8 cellular contexts compared by ENCODE assay signal in the genomic region with DNA sequence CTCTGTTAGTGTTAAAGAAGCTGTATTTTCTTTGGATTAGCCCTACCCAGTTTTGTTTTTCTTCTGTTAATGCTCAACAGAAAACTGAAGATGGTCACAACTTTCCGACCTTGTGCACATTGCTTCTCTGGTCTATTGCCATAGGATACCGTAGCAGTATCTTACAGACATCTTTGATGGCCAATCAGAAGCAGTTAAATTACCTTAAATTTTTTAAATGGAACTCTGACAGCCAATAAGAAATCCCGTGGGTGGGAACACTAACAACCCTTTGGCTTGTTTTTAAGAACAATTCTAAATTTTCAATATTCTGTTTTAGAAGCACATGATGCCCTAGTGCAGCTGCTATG. TPM values are rescaled to one million over a fixed set of nuclear protein-coding genes. Genes with fewer than 3 reads are reported as not detected.
A peak's percentile ranks its signal among the peaks of the same experiment; 100 is the strongest.
DNase-seq lines count a peak whose midpoint lies in the region; ATAC-seq and TF ChIP-seq lines count a peak whose summit lies in the region.

No MANE protein-coding gene starts in this region.

- H3K36me3 ChIP-seq in osteoblast (ENCODE audit: insufficient read depth, low read length), result peaks cover 7% of the 10 kb centered on the region

- H3K27ac ChIP-seq in foreskin keratinocyte (peak overlapping the region; percentile 59), osteoblast (ENCODE audit: low read depth, low read length) (peak overlapping the region; percentile 80)

- H3K4me1 ChIP-seq in foreskin keratinocyte (peaks cover 30% of the 10 kb centered on the region), osteoblast (ENCODE audit: insufficient read depth, low read length) (peaks cover 31% of the 10 kb centered on the region)

- peak overlapping the region; percentile 80 for H3K4me3 Mint-ChIP-seq in activated T-cell treated with anti-CD3 and anti-CD28 coated beads, Interleukin-2, amount 50 U/mL, for 24 hours
- H3K4me3 Mint-ChIP-seq in WTC11, result peak overlapping the region; percentile 94

- H4K20me1 ChIP-seq in osteoblast (ENCODE audit: insufficient read depth, low read length), result peaks cover under 1% of the 10 kb centered on the region

- H3K27ac Mint-ChIP-seq in activated T-cell treated with anti-CD3 and anti-CD28 coated beads, Interleukin-2, amount 50 U/mL, for 24 hours, result peak overlapping the region; percentile 82
- peak overlapping the region; percentile 99 for H3K27ac Mint-ChIP-seq in WTC11

- H3K36me3 Mint-ChIP-seq in activated T-cell treated with anti-CD3 and anti-CD28 coated beads, Interleukin-2, amount 50 U/mL, for 24 hours (ENCODE audit: low read depth), result peaks cover 33% of the 10 kb centered on the region
- H3K36me3 Mint-ChIP-seq in WTC11, result peaks cover 9% of the 10 kb centered on the region

- ATAC-seq in HG02571 (IDR thresholded peaks at IDR 0.05; ENCODE audit: unreplicated experiment), result peak; percentile 58
- ATAC-seq in WTC11, result peak; percentile 86
- peak; percentile 69 for ATAC-seq in foreskin keratinocyte

- DNase-seq in activated T-cell treated with anti-CD3 and anti-CD28 coated beads, Interleukin-2, amount 50 U/mL, for 24 hours, result no peak
- DNase-seq in activated T-cell treated with anti-CD3 and anti-CD28 coated beads, Interleukin-2, amount 50 U/mL, for 48 hours, result no peak
- peak; percentile 74 for DNase-seq in NCI-H1048 (lab: John Stamatoyannopoulos, UW)
- DNase-seq in WTC11 (ENCODE audit: low spot score), result no peak
- DNase-seq in foreskin keratinocyte, result peak in 1 of 2 donors; percentile 92
- DNase-seq in osteoblast (ENCODE audit: insufficient read length, low spot score, missing footprints), result no peak
- no peak for DNase-seq in A172 (ENCODE audit: low spot score)

- peaks cover 77% of the 10 kb centered on the region for H3K4me1 Mint-ChIP-seq in activated T-cell treated with anti-CD3 and anti-CD28 coated beads, Interleukin-2, amount 50 U/mL, for 24 hours (ENCODE audit: low read depth)
- peaks cover 57% of the 10 kb centered on the region for H3K4me1 Mint-ChIP-seq in WTC11

- no peaks in the 10 kb centered on the region for H3K9me3 ChIP-seq in osteoblast (ENCODE audit: low read depth, low read length)

- no peaks in the 10 kb centered on the region for H3K27me3 ChIP-seq in foreskin keratinocyte
- no peaks in the 10 kb centered on the region for H3K27me3 ChIP-seq in osteoblast (ENCODE audit: insufficient read depth, low read length)

- H3K9me3 Mint-ChIP-seq in activated T-cell treated with anti-CD3 and anti-CD28 coated beads, Interleukin-2, amount 50 U/mL, for 24 hours, result no peaks in the 10 kb centered on the region
- H3K9me3 Mint-ChIP-seq in WTC11, result no peaks in the 10 kb centered on the region

- POLR2A ChIA-PET in WTC11 (lab: Charles Lee), result interaction anchor here (1.8 to 3.9 kb wide), 2 partner anchors 9 to 17 kb away, joined by 4 to 39 read pairs; a partner anchor contains a TSS

- CTCF ChIA-PET in WTC11 (lab: Charles Lee), result interaction anchor here (1.1 kb wide), 1 partner anchor 39 kb away, joined by 4 read pairs; no protein-coding TSS in a partner anchor

- H3K4me2 ChIP-seq in osteoblast (ENCODE audit: insufficient read depth, low read length), result peak overlapping the region; percentile 98

- TF ChIP-seq CTCF in WTC11 (IDR thresholded peaks at IDR 0.05) (no peak), foreskin keratinocyte (conservative IDR thresholded peaks at IDR 0.05) (no peak), osteoblast (IDR thresholded peaks at IDR 0.05; ENCODE audit: extremely low read depth, low read depth, low read length) (no peak)

- H3K27me3 Mint-ChIP-seq in activated T-cell treated with anti-CD3 and anti-CD28 coated beads, Interleukin-2, amount 50 U/mL, for 24 hours, result no peaks in the 10 kb centered on the region
- H3K27me3 Mint-ChIP-seq in WTC11 (ENCODE audit: low read depth), result no peaks in the 10 kb centered on the region

- H3K4me3 ChIP-seq in osteoblast (ENCODE audit: insufficient read depth, low read length), result peak overlapping the region; percentile 85

- peak overlapping the region; percentile 96 for H2AFZ ChIP-seq in osteoblast (ENCODE audit: low read length)

- peaks cover 82% of the 10 kb centered on the region for H3K79me2 ChIP-seq in osteoblast (ENCODE audit: insufficient read depth, low read length)

TF ChIP-seq in WTC11, 78 proteins besides CTCF, POLR2A, EP300 and RAD21:
- TF ChIP-seq, protein P1, sequence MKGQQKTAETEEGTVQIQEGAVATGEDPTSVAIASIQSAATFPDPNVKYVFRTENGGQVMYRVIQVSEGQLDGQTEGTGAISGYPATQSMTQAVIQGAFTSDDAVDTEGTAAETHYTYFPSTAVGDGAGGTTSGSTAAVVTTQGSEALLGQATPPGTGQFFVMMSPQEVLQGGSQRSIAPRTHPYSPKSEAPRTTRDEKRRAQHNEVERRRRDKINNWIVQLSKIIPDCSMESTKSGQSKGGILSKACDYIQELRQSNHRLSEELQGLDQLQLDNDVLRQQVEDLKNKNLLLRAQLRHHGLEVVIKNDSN (CRISPR knock-in tag; IDR thresholded peaks at IDR 0.05), result no peak
- no peak for TF ChIP-seq FOXJ3 (CRISPR knock-in tag; IDR thresholded peaks at IDR 0.05; ENCODE audit: borderline replicate concordance)
- TF ChIP-seq, protein P2, sequence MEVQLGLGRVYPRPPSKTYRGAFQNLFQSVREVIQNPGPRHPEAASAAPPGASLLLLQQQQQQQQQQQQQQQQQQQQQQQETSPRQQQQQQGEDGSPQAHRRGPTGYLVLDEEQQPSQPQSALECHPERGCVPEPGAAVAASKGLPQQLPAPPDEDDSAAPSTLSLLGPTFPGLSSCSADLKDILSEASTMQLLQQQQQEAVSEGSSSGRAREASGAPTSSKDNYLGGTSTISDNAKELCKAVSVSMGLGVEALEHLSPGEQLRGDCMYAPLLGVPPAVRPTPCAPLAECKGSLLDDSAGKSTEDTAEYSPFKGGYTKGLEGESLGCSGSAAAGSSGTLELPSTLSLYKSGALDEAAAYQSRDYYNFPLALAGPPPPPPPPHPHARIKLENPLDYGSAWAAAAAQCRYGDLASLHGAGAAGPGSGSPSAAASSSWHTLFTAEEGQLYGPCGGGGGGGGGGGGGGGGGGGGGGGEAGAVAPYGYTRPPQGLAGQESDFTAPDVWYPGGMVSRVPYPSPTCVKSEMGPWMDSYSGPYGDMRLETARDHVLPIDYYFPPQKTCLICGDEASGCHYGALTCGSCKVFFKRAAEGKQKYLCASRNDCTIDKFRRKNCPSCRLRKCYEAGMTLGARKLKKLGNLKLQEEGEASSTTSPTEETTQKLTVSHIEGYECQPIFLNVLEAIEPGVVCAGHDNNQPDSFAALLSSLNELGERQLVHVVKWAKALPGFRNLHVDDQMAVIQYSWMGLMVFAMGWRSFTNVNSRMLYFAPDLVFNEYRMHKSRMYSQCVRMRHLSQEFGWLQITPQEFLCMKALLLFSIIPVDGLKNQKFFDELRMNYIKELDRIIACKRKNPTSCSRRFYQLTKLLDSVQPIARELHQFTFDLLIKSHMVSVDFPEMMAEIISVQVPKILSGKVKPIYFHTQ (CRISPR knock-in tag; IDR thresholded peaks at IDR 0.05), result no peak
- TF ChIP-seq, protein P3, sequence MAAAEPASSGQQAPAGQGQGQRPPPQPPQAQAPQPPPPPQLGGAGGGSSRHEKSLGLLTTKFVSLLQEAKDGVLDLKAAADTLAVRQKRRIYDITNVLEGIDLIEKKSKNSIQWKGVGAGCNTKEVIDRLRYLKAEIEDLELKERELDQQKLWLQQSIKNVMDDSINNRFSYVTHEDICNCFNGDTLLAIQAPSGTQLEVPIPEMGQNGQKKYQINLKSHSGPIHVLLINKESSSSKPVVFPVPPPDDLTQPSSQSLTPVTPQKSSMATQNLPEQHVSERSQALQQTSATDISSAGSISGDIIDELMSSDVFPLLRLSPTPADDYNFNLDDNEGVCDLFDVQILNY (CRISPR knock-in tag; IDR thresholded peaks at IDR 0.05), result no peak

RNA-seq across cellular contexts. Expression of a gene that starts 17.2 kb away (rescaled TPM):
- total RNA-seq in WTC11 (2021) (46.5 to 47.5 TPM (median 47.4 TPM) in 3 replicates), foreskin keratinocyte (26.2 and 29.3 TPM in 2 replicates), osteoblast (24.2 TPM in 2 replicates)
- polyA plus RNA-seq in foreskin keratinocyte, result 31.2 and 33.2 TPM in 2 replicates
- total RNA-seq in A172 (2014; rRNA removed; shearing (Covaris generic)), result 27.3 and 28.2 TPM in 2 replicates

RNA-seq across cellular contexts. Expression of a gene that starts 43.2 kb away (rescaled TPM):
- 19.8 to 19.9 TPM (median 19.8 TPM) in 3 replicates for total RNA-seq in WTC11 (2021)
- total RNA-seq in foreskin keratinocyte, result 1.4 TPM in 2 replicates
- polyA plus RNA-seq in foreskin keratinocyte, result 0.51 and 0.67 TPM in 2 replicates
- total RNA-seq in osteoblast, result 3.5 and 6.2 TPM in 2 replicates
- total RNA-seq in A172 (2014; rRNA removed; shearing (Covaris generic)), result 3.1 and 3.6 TPM in 2 replicates
